In the genomic region with DNA sequence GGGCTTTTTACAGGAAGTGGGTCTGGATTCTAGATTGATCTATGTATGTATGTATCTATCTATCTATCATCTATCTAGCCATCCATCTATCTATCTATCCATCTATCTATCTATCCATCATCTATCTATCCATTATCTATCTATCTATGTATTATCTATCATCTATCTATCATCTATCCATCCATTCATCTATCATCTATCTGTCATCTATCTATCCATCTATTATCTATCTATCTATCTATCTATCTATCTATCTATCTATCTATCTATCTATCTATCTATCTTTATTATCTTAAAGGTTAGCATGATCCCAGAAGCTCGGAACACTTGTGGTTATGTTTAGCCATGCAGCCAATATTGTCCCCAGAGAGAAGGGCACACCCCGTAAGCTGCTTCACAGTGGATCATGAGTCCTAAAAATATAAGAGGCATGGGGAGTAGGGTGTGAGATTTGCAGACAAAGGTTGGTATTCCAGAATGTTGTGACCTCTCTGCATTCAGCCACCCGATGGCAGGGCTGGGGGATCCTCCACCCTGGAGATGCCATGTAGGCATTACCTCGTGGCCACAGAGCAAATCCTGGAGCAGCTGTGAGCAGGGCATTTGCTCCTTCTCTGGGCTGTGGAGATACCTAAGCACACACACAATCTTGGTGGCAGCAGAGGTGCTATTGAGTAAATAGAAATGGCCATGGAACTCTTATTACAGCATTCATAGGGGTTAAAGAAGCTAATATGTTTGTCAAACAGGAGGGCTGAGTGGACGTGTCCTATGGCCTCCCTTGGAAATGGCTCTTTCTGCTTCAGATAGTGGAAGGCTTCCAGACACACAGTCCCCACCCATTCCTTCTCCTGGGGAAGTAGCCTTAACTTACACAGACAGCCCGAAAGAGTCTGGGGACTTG, we compare ENCODE assay signal across 16 cellular contexts.
DNase-seq lines count a peak whose midpoint lies in the region; ATAC-seq and TF ChIP-seq lines count a peak whose summit lies in the region.
"Had no signal": no experiment of that assay in that cellular context is flagged by ENCODE, and none has a peak within 500 bp of the region (broad histone marks: within the 10 kb centered on the region; RNA-seq: fewer than 3 reads in every experiment).

No MANE protein-coding gene starts in this region.

- TF ChIP-seq EP300 in esophagus muscularis mucosa (IDR thresholded peaks at IDR 0.05) = no peak

- H3K27ac ChIP-seq in SJCRH30 (peak overlapping the region; percentile 52), esophagus muscularis mucosa (replicated peaks in 1 of 4) (no peak overlapping the region)
- H3K27ac ChIP-seq: BLaER1 treated with 17β-estradiol and CSF1 and Interleukin-3, amounts not matched to agents 10 nM and 100 nM had no signal

- peak; percentile 24 to 52 for DNase-seq in SJCRH30
- DNase-seq in esophagus muscularis mucosa (ENCODE audit: extremely low spot score) = peak; percentile 81
- DNase-seq in myocyte (ENCODE audit: low read depth) = peak; percentile 62
- DNase-seq in activated CD4-positive, CD25-positive, alpha-beta regulatory T cell treated with anti-CD3 and anti-CD28 coated beads, Interleukin-2, amount 50 U/mL, for 72 hours = no peak
- DNase-seq in stimulated activated CD8-positive, alpha-beta memory T cell treated with anti-CD3 and anti-CD28 coated beads, Interleukin-4, amount 100 ng/mL, for 48 hours = no peak
- DNase-seq: 8988T; Calu3; CD8-positive, alpha-beta T cell; DMS79 treated with DMSO at 0.1 percent for 48 hours; GF-D8; HCEC 1CT had no signal

- H3K36me3 ChIP-seq in SJCRH30 = no peaks in the 10 kb centered on the region
- no peaks in the 10 kb centered on the region for H3K36me3 ChIP-seq in esophagus muscularis mucosa
- H3K36me3 ChIP-seq: BLaER1 treated with 17β-estradiol and CSF1 and Interleukin-3, amounts not matched to agents 10 nM and 100 nM had no signal

- intact Hi-C loops in esophagus muscularis mucosa (cut with DNase I) = no loop called here

- no peak for TF ChIP-seq POLR2A in esophagus muscularis mucosa (IDR thresholded peaks at IDR 0.05; ENCODE audit: low read depth)

- no peaks in the 10 kb centered on the region for H3K9me3 ChIP-seq in SJCRH30 (replicated peaks)
- no peaks in the 10 kb centered on the region for H3K9me3 ChIP-seq in esophagus muscularis mucosa
- H3K9me3 ChIP-seq: BLaER1 treated with 17β-estradiol and CSF1 and Interleukin-3, amounts not matched to agents 10 nM and 100 nM had no signal

- 87% methylated on average over 6 of the region's 6 CpGs for WGBS in esophagus muscularis mucosa

- H3K4me1 ChIP-seq in SJCRH30 = peaks cover 29% of the 10 kb centered on the region
- no peaks in the 10 kb centered on the region for H3K4me1 ChIP-seq in esophagus muscularis mucosa

- TF ChIP-seq CTCF in esophagus muscularis mucosa (IDR thresholded peaks at IDR 0.05) = no peak

- H3K4me3 ChIP-seq in SJCRH30 (no peak overlapping the region; the same call in 1 of the 2 replicates), esophagus muscularis mucosa (no peak overlapping the region)
- H3K4me3 ChIP-seq: BLaER1 treated with 17β-estradiol and CSF1 and Interleukin-3, amounts not matched to agents 10 nM and 100 nM; GM23338 had no signal

- ATAC-seq in GM18867 (IDR thresholded peaks at IDR 0.05; ENCODE audit: unreplicated experiment) (no peak), GM21737 (IDR thresholded peaks at IDR 0.05; ENCODE audit: unreplicated experiment) (no peak)
- ATAC-seq: CD8-positive, alpha-beta T cell; GM23338; HepG2 had no signal

- H3K27me3 ChIP-seq in SJCRH30 (no peaks in the 10 kb centered on the region), esophagus muscularis mucosa (no peaks in the 10 kb centered on the region)
- H3K27me3 ChIP-seq: BLaER1 treated with 17β-estradiol and CSF1 and Interleukin-3, amounts not matched to agents 10 nM and 100 nM had no signal

Comparison
In these comparisons a context has a peak if more than half of its experiments do, and no peak if none do; other contexts are left out.
1. DNase-seq: peak in SJCRH30 (2 of 2), esophagus muscularis mucosa (single experiment) and myocyte (single experiment); none in activated CD4-positive, CD25-positive, alpha-beta regulatory T cell treated with anti-CD3 and anti-CD28 coated beads, Interleukin-2, amount 50 U/mL, for 72 hours (single experiment) and stimulated activated CD8-positive, alpha-beta memory T cell treated with anti-CD3 and anti-CD28 coated beads, Interleukin-4, amount 100 ng/mL, for 48 hours (single experiment).